ENCODE assay signal across 25 cellular contexts in the genomic region with DNA sequence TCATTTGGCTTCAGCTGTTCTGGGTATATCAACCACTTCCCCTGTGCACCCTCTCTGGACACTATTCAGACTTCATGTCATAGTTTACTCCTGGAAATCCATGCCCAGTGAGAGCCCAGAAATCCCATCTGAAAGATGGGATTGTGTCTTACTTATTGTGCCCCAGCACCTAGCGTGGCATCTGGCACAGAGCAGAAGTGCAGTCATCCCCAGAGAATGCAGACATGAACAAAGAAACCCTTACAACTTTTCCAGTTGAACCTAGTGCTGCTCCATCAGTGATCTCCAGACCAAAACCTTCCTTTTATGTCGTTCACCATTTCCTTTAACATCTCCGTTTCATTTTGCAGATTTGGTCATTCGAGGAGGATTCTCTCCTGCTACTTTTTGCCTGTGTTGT.
DNase-seq lines count a peak whose midpoint lies in the region; ATAC-seq and TF ChIP-seq lines count a peak whose summit lies in the region.
"Had no signal": no experiment of that assay in that cellular context is flagged by ENCODE, and none has a peak within 500 bp of the region (broad histone marks: within the 10 kb centered on the region; RNA-seq: fewer than 3 reads in every experiment).

No MANE protein-coding gene starts in this region.

- H3K9me3 ChIP-seq in Caco-2 = no peaks in the 10 kb centered on the region
- H3K9me3 ChIP-seq in MG63 = no peaks in the 10 kb centered on the region
- no peaks in the 10 kb centered on the region for H3K9me3 ChIP-seq in psoas muscle
- H3K9me3 ChIP-seq: mucosa of descending colon, ovary, upper lobe of left lung had no signal

- H3K4me1 ChIP-seq in Caco-2 (peaks cover 28% of the 10 kb centered on the region), psoas muscle (peaks cover 93% of the 10 kb centered on the region)

- H3K27ac ChIP-seq in psoas muscle = peak overlapping the region; percentile 7
- H3K27ac ChIP-seq: ovary had no signal

- H3K36me3 Mint-ChIP-seq in Caco-2 (ENCODE audit: insufficient read depth, unreplicated experiment) (peaks cover 23% of the 10 kb centered on the region), chondrocyte (ENCODE audit: low read depth) (peaks cover 4% of the 10 kb centered on the region)

- H3K27me3 Mint-ChIP-seq in Caco-2 (ENCODE audit: insufficient read depth, unreplicated experiment) (no peaks in the 10 kb centered on the region), chondrocyte (ENCODE audit: low read depth) (no peaks in the 10 kb centered on the region)
- H3K27me3 Mint-ChIP-seq: activated naive CD8-positive, alpha-beta T cell treated with anti-CD3 and anti-CD28 coated beads, Interleukin-2, amount 10 ng/mL, durations not matched to agents 7 days and 5 days; central memory CD8-positive, alpha-beta T cell; IgD-negative memory B cell had no signal

- no TSS peak for BruUV-seq in Caco-2 (replicated peaks; lab: Mats Ljungman, UMichigan)

- intact Hi-C loops in Caco-2 (cut with micrococcal nuclease; ENCODE audit: unreplicated experiment) (no loop called here), psoas muscle (cut with DNase I) (no loop called here)

- H3K9me3 Mint-ChIP-seq in Caco-2 (ENCODE audit: unreplicated experiment) (no peaks in the 10 kb centered on the region), chondrocyte (ENCODE audit: low read depth) (no peaks in the 10 kb centered on the region)
- H3K9me3 Mint-ChIP-seq: activated naive CD8-positive, alpha-beta T cell treated with anti-CD3 and anti-CD28 coated beads, Interleukin-2, amount 10 ng/mL, durations not matched to agents 7 days and 5 days; central memory CD8-positive, alpha-beta T cell; IgD-negative memory B cell; nephron had no signal

- H3K4me3 ChIP-seq in Caco-2 (ENCODE audit: low read depth, low read length) (no peak overlapping the region), MG63 (no peak overlapping the region), psoas muscle (no peak overlapping the region)
- H3K4me3 ChIP-seq: mucosa of descending colon, ovary, upper lobe of left lung had no signal

- CTCF ChIA-PET in Caco-2 (lab: Charles Lee) = no interaction called here

- H3K27me3 ChIP-seq in Caco-2 (replicated peaks; ENCODE audit: control insufficient read depth, insufficient read depth, low read length) (no peaks in the 10 kb centered on the region), MG63 (no peaks in the 10 kb centered on the region), psoas muscle (ENCODE audit: insufficient read depth in 3 of 3, low read length in 2 of 3) (no peaks in the 10 kb centered on the region)
- H3K27me3 ChIP-seq: ovary, upper lobe of left lung had no signal

- no peak overlapping the region for H3K4me3 Mint-ChIP-seq in Caco-2 (ENCODE audit: unreplicated experiment)
- H3K4me3 Mint-ChIP-seq in chondrocyte (ENCODE audit: unreplicated experiment) = no peak overlapping the region
- H3K4me3 Mint-ChIP-seq: activated naive CD8-positive, alpha-beta T cell treated with anti-CD3 and anti-CD28 coated beads, Interleukin-2, amount 10 ng/mL, durations not matched to agents 7 days and 5 days; central memory CD8-positive, alpha-beta T cell; IgD-negative memory B cell; nephron had no signal

- H3K4me1 Mint-ChIP-seq in Caco-2 (ENCODE audit: low read depth, unreplicated experiment) = peaks cover 27% of the 10 kb centered on the region
- peaks cover 52% of the 10 kb centered on the region for H3K4me1 Mint-ChIP-seq in chondrocyte (ENCODE audit: low read depth)

- ATAC-seq in psoas muscle = peak in 1 of 4 donors; percentile 28
- ATAC-seq in GM21576 (IDR thresholded peaks at IDR 0.05; ENCODE audit: unreplicated experiment) = no peak
- no peak for ATAC-seq in GM21825 (IDR thresholded peaks at IDR 0.05; ENCODE audit: unreplicated experiment)
- ATAC-seq: mucosa of descending colon had no signal

- no peaks in the 10 kb centered on the region; the same call in 1 of the 2 replicates for H3K36me3 ChIP-seq in Caco-2 (ENCODE audit: control insufficient read depth, insufficient read depth, low read length)
- peaks cover 63% of the 10 kb centered on the region for H3K36me3 ChIP-seq in MG63
- peaks cover 0 to 3% of the 10 kb centered on the region in 2 donors for H3K36me3 ChIP-seq in psoas muscle (ENCODE audit: insufficient read depth in 1 of 2, low read depth in 1 of 2)
- H3K36me3 ChIP-seq: ovary, upper lobe of left lung had no signal

- POLR2A ChIA-PET in Caco-2 (lab: Charles Lee) = no interaction called here

- TF ChIP-seq CTCF in Caco-2 (IDR thresholded peaks at IDR 0.05; ENCODE audit: insufficient read depth in 1 of 2, low read depth in 1 of 2, low read length in 1 of 2, severe bottlenecking in 1 of 2, unreplicated experiment in 1 of 2) (no peak), chondrocyte (IDR thresholded peaks at IDR 0.05) (no peak), psoas muscle (IDR thresholded peaks at IDR 0.05) (no peak)

- DNase-seq in Caco-2 = no peak
- DNase-seq in MG63 = peak; percentile 45
- no peak for DNase-seq in chondrocyte (ENCODE audit: low spot score)
- no peak for DNase-seq in psoas muscle
- DNase-seq in stimulated activated CD4-positive, alpha-beta T cell treated with anti-CD3 and anti-CD28 coated beads, Interleukin-4, amount 100 ng/mL, for 24 hours = no peak
- no peak for DNase-seq in cortex of kidney (lab: John Stamatoyannopoulos, UW)
- DNase-seq: ACHN; activated CD4-positive, alpha-beta T cell treated with anti-CD3 and anti-CD28 coated beads for 4 hours; activated effector memory CD4-positive, alpha-beta T cell treated with anti-CD3 and anti-CD28 coated beads, Interleukin-2, amount 50 U/mL, for 16 hours; activated naive CD8-positive, alpha-beta T cell treated with anti-CD3 and anti-CD28 coated beads, Interleukin-2, amount 10 ng/mL, durations not matched to agents 7 days and 5 days; activated T-cell treated with anti-CD3 and anti-CD28 coated beads for 4 hours; EL; GOT3; mucosa of descending colon; NCI-H1092 treated with DMSO at 0.1 percent for 48 hours; NCI-H1930; NCI-H774; ovary; stimulated activated CD4-positive, alpha-beta T cell treated with anti-CD3 and anti-CD28 coated beads, Interleukin-2, amount 100 ng/mL, for 24 hours; upper lobe of left lung had no signal

- 43 to 72% (median 53%) methylated on average over 4 of the region's 4 CpGs for WGBS in psoas muscle, 3 donors

- H3K27ac Mint-ChIP-seq in Caco-2 (ENCODE audit: unreplicated experiment) (peak overlapping the region; percentile 16), chondrocyte (ENCODE audit: unreplicated experiment) (peak overlapping the region; percentile 59)
- H3K27ac Mint-ChIP-seq: activated naive CD8-positive, alpha-beta T cell treated with anti-CD3 and anti-CD28 coated beads, Interleukin-2, amount 10 ng/mL, durations not matched to agents 7 days and 5 days; nephron had no signal
